In genomic region chr14:84074626-84075025, GRCh38 we compare ENCODE assay signal across 19 cellular contexts.
DNase-seq lines count a peak whose midpoint lies in the region; ATAC-seq, FAIRE-seq and TF ChIP-seq lines count a peak whose summit lies in the region.
"Had no signal": no experiment of that assay in that cellular context is flagged by ENCODE, and none has a peak within 500 bp of the region (broad histone marks: within the 10 kb centered on the region; RNA-seq: fewer than 3 reads in every experiment).

No MANE protein-coding gene starts in this region.

- H3K36me3 ChIP-seq in left lung = no peaks in the 10 kb centered on the region
- H3K36me3 ChIP-seq: BE2C, BLaER1 had no signal

- no peaks in the 10 kb centered on the region for H3K4me1 ChIP-seq in left lung
- H3K4me1 ChIP-seq: BE2C, BLaER1 had no signal

- DNase-seq in dermis microvascular lymphatic vessel endothelial cell (ENCODE audit: low read depth in 2 of 2) (peak; percentile 29 to 60), foreskin melanocyte (peak; percentile 55), left lung (no peak), D721Med (ENCODE audit: insufficient read length, low spot score) (no peak), kidney glomerular epithelial cell (lab: John Stamatoyannopoulos, UW) (no peak)
- DNase-seq: 8988T; ACHN; BE2C; C1 segment of cervical spinal cord; CD4-positive, alpha-beta memory T cell; CD4-positive, CD25-positive, alpha-beta regulatory T cell; CD8-positive, alpha-beta memory T cell; COR-L47; DMS79 treated with DMSO at 0.1 percent for 48 hours; GF-D8 had no signal

- FAIRE-seq in D721Med (lab: Jason Lieb, UNC) = no peak
- FAIRE-seq: A204.1, G401.6, GM12891 had no signal

- H3K27me3 ChIP-seq in left lung = no peaks in the 10 kb centered on the region
- H3K27me3 ChIP-seq: BE2C, BLaER1 had no signal

- intact Hi-C loops in left lung (cut with DNase I) = no loop called here

- no peak overlapping the region for H3K27ac ChIP-seq in left lung
- H3K27ac ChIP-seq: BLaER1 had no signal

- TF ChIP-seq CTCF in left lung (IDR thresholded peaks at IDR 0.05) (no peak), D721Med (IDR thresholded peaks at IDR 0.05; ENCODE audit: insufficient read depth, missing control alignments) (no peak)

- H3K4me3 ChIP-seq in left lung = no peak overlapping the region
- H3K4me3 ChIP-seq: BLaER1 had no signal

- H3K9me3 ChIP-seq in left lung = no peaks in the 10 kb centered on the region
- H3K9me3 ChIP-seq: BE2C, BLaER1 had no signal

- ATAC-seq in left lung = no peak

Comparison
In these comparisons a context has a peak if more than half of its experiments do, and no peak if none do; other contexts are left out.
1. DNase-seq: peak in dermis microvascular lymphatic vessel endothelial cell (2 of 2) and foreskin melanocyte (single experiment); none in left lung (0 of 2), D721Med (single experiment) and kidney glomerular epithelial cell (single experiment).